ENCODE assay signal across 8 cellular contexts in the genomic region with DNA sequence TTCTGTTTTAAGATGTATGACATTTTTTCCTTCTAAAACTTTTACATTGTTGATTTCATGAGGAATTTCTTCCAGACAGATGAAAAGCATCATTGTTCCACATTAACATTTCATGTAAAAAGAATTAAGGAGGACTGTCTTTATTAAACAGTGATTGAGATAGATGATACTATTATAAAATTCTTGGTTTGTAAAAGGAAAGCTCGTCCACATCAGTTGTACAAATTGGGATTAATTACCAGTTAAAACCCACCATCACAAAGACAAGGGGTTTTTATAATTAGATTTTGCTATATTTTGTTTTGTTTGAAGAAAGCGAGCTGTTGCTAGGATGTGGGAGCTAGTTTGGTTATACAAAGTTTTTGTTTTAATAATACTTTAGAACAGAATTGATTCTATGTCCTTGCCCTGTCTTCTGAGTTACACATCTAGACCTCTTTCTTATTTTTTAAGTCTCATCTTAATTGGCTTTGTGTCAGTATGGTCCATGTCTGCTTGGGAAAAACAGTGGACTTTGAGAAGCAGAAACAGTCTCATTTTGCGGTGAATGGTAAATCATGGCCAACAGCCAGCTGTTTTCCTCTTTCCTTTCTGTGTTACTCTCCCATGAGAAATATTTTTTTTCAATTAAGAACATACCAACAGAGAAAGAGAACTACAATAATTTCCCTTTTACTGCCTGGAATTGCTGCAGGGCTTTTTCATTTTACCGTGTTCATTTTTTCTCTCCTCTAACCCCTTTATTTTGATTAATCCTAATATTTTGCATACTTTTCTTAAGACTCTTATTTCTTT. TPM values are rescaled to one million over a fixed set of nuclear protein-coding genes. Genes with fewer than 3 reads are reported as not detected.
DNase-seq lines count a peak whose midpoint lies in the region; ATAC-seq and TF ChIP-seq lines count a peak whose summit lies in the region.

No MANE protein-coding gene starts in this region.

- no peak for ATAC-seq in left colon

- H4K20me1 ChIP-seq in DOHH2 (ENCODE audit: control insufficient read depth, insufficient read depth, low read depth, low read length) = peaks cover 12% of the 10 kb centered on the region

- peaks cover 74% of the 10 kb centered on the region for H3K79me2 ChIP-seq in DOHH2 (ENCODE audit: control insufficient read depth, low read length)

- H3K27ac ChIP-seq in DOHH2 (ENCODE audit: low read depth, low read length) (no peak overlapping the region), sigmoid colon (peak overlapping the region; percentile 93 to 97 (median 96))

- no peaks in the 10 kb centered on the region for H3K27me3 ChIP-seq in DOHH2 (ENCODE audit: control insufficient read depth, low read length)
- H3K27me3 ChIP-seq in endocrine pancreas (ENCODE audit: control insufficient read depth, insufficient read depth, low read length) = no peaks in the 10 kb centered on the region
- no peaks in the 10 kb centered on the region for H3K27me3 ChIP-seq in sigmoid colon

- H3K9me3 ChIP-seq in DOHH2 (ENCODE audit: control insufficient read depth, insufficient read depth, low read length) (no peaks in the 10 kb centered on the region), endocrine pancreas (ENCODE audit: control insufficient read depth, low read length) (no peaks in the 10 kb centered on the region), sigmoid colon (no peaks in the 10 kb centered on the region)

- peaks cover 10% of the 10 kb centered on the region for H3F3A ChIP-seq in DOHH2 (ENCODE audit: control insufficient read depth, insufficient read depth)

- DNase-seq in RPMI7951 (ENCODE audit: low read depth) (peak; percentile 77), sigmoid colon (no peak), SW480 (ENCODE audit: low spot score) (no peak), RPMI8226 (no peak), left colon (no peak)
- DNase-seq in activated effector memory CD4-positive, alpha-beta T cell treated with anti-CD3 and anti-CD28 coated beads, Interleukin-2, amount 50 U/mL, for 16 hours = no peak

- no peaks in the 10 kb centered on the region for H3K9me2 ChIP-seq in DOHH2 (replicated peaks; ENCODE audit: control insufficient read depth, low read length)

- TF ChIP-seq EP300 in sigmoid colon (IDR thresholded peaks at IDR 0.05) = no peak

- no peak for TF ChIP-seq POLR2A in sigmoid colon (IDR thresholded peaks at IDR 0.05)

- H3K4me3 ChIP-seq in DOHH2 (ENCODE audit: low read length) = peak overlapping the region; percentile 90; the same call in 1 of the 2 replicates
- H3K4me3 ChIP-seq in endocrine pancreas (ENCODE audit: control insufficient read depth, insufficient read depth, low read length) = peak overlapping the region; percentile 84
- peak overlapping the region; percentile 48 to 94 (median 68) for H3K4me3 ChIP-seq in sigmoid colon

- TF ChIP-seq CTCF in DOHH2 (IDR thresholded peaks at IDR 0.05; ENCODE audit: low read depth, low read length, poor library complexity, severe bottlenecking) = no peak
- no peak for TF ChIP-seq CTCF in sigmoid colon (IDR thresholded peaks at IDR 0.05)

- H3K36me3 ChIP-seq in DOHH2 (ENCODE audit: control insufficient read depth, low read length) = peaks cover 6% of the 10 kb centered on the region; the same call in 1 of the 2 replicates
- H3K36me3 ChIP-seq in endocrine pancreas (ENCODE audit: control insufficient read depth, insufficient read depth, low read length) = no peaks in the 10 kb centered on the region
- H3K36me3 ChIP-seq in sigmoid colon = no peaks in the 10 kb centered on the region

- WGBS in sigmoid colon, 2 donors = 56 to 74% methylated on average over 4 of the region's 4 CpGs

- H3K4me2 ChIP-seq in DOHH2 (ENCODE audit: low read length) = peak overlapping the region; percentile 92

- H3K9ac ChIP-seq in endocrine pancreas (ENCODE audit: control insufficient read depth, insufficient read depth, low read length) = no peak overlapping the region

- H3K4me1 ChIP-seq in DOHH2 (ENCODE audit: control insufficient read depth, low read length) (peaks cover 30% of the 10 kb centered on the region), endocrine pancreas (ENCODE audit: control insufficient read depth, insufficient read depth, low read length) (peaks cover 45% of the 10 kb centered on the region), sigmoid colon (peaks cover 0 to 57% (median 44%) of the 10 kb centered on the region in 4 donors)

- intact Hi-C loops in sigmoid colon (cut with DNase I) (no loop called here), left colon (cut with DNase I, micrococcal nuclease) (no loop called here)

RNA-seq across cellular contexts. Expression of gene TES, which starts 3.2 kb away (rescaled TPM):
- 110 and 111 TPM in 2 replicates for total RNA-seq in RPMI7951 (2014; rRNA removed; shearing (Covaris generic))
- total RNA-seq in sigmoid colon = 100 to 1,000 TPM; 289 to 514 (median 341) TPM
- polyA plus RNA-seq in sigmoid colon = 10 to 100 TPM; 53.5 to 80.7 (median 64.3) TPM
- total RNA-seq in left colon = 100 to 1,000 TPM in 1 of 2 donors, 10 to 100 TPM in 1; 72.8 to 119 TPM
